Comparison of ENCODE assay signal across 8 cellular contexts in genomic region chr19:4068058-4068966, GRCh38. TPM values are rescaled to one million over a fixed set of nuclear protein-coding genes. Genes with fewer than 3 reads are reported as not detected.
DNase-seq lines count a peak whose midpoint lies in the region; ATAC-seq and TF ChIP-seq lines count a peak whose summit lies in the region.

No MANE protein-coding gene starts in this region.

- H3K14ac ChIP-seq in mesenchymal stem cell (ENCODE audit: low read length in 2 of 2): no peak overlapping the region

- H3K4me1 ChIP-seq in cardiac muscle cell (ENCODE audit: low read depth): peaks cover 3% of the 10 kb centered on the region
- peaks cover 7 to 9% of the 10 kb centered on the region in 2 donors for H3K4me1 ChIP-seq in ascending aorta
- H3K4me1 ChIP-seq in mesenchymal stem cell (ENCODE audit: control insufficient read depth, insufficient read depth, low read depth, low read length): peaks cover 12% of the 10 kb centered on the region
- peaks cover 1% of the 10 kb centered on the region for H3K4me1 ChIP-seq in urinary bladder (ENCODE audit: insufficient read depth)

- peak overlapping the region; percentile 92 for H3K4me2 ChIP-seq in mesenchymal stem cell (ENCODE audit: low read length, poor library complexity, severe bottlenecking)

- H3K18ac ChIP-seq in mesenchymal stem cell (ENCODE audit: low read depth in 1 of 2, low read length in 2 of 2): no peak overlapping the region

- no peaks in the 10 kb centered on the region for H3K79me1 ChIP-seq in mesenchymal stem cell (replicated peaks; ENCODE audit: low read length, poor library complexity, severe bottlenecking)

- TF ChIP-seq CTCF in cardiac muscle cell (IDR thresholded peaks at IDR 0.05; ENCODE audit: low read depth, low read length) (no peak), ascending aorta (IDR thresholded peaks at IDR 0.05) (no peak)

- no peak for ATAC-seq in Right ventricle myocardium superior (ENCODE audit: poor library complexity)
- ATAC-seq in HG03175 (IDR thresholded peaks at IDR 0.05; ENCODE audit: unreplicated experiment): no peak
- no peak for ATAC-seq in HG03280 (IDR thresholded peaks at IDR 0.05; ENCODE audit: unreplicated experiment)

- intact Hi-C loops in Right ventricle myocardium superior (cut with DNase I): no loop called here
- intact Hi-C loops in ascending aorta (cut with DNase I): loop anchor here (5.0 kb wide), 3 partner anchors 101 to 306 kb away; partner anchors contain the start of genes ANKRD24, APBA3, MRPL54 and SIRT6

- H3K36me3 ChIP-seq in cardiac muscle cell: no peaks in the 10 kb centered on the region
- H3K36me3 ChIP-seq in ascending aorta: no peaks in the 10 kb centered on the region
- H3K36me3 ChIP-seq in mesenchymal stem cell (ENCODE audit: control insufficient read depth in 1 of 2, insufficient read depth in 2 of 2, low read depth in 1 of 2, low read length in 2 of 2): peaks cover 3 to 9% of the 10 kb centered on the region in 2 experiments
- H3K36me3 ChIP-seq in urinary bladder (ENCODE audit: insufficient read depth): no peaks in the 10 kb centered on the region

- 42% methylated on average over 30 of the region's 31 CpGs for WGBS in mesenchymal stem cell
- WGBS in urinary bladder: 27% methylated on average over 31 of the region's 31 CpGs

- H3K9me3 ChIP-seq in cardiac muscle cell (ENCODE audit: low read depth): no peaks in the 10 kb centered on the region
- no peaks in the 10 kb centered on the region for H3K9me3 ChIP-seq in ascending aorta
- no peaks in the 10 kb centered on the region for H3K9me3 ChIP-seq in mesenchymal stem cell (ENCODE audit: control insufficient read depth, low read length)

- H3K4ac ChIP-seq in mesenchymal stem cell (ENCODE audit: low read depth in 1 of 2, low read length in 2 of 2): peak overlapping the region in 1 of 2 experiments; percentile 11

- no peak overlapping the region for H3K27ac ChIP-seq in cardiac muscle cell
- peak overlapping the region; percentile 88 to 90 for H3K27ac ChIP-seq in ascending aorta
- H3K27ac ChIP-seq in mesenchymal stem cell (ENCODE audit: low read length, poor library complexity, severe bottlenecking): no peak overlapping the region
- H3K27ac ChIP-seq in urinary bladder (ENCODE audit: low read depth): peak overlapping the region; percentile 87

- H3K9ac ChIP-seq in mesenchymal stem cell (ENCODE audit: low read length): peak overlapping the region; percentile 67

- H3K4me3 ChIP-seq in cardiac muscle cell: peak overlapping the region; percentile 89
- H3K4me3 ChIP-seq in ascending aorta: peak overlapping the region; percentile 92 to 98
- H3K4me3 ChIP-seq in mesenchymal stem cell (ENCODE audit: insufficient read depth in 1 of 2, low read depth in 1 of 2, low read length in 2 of 2): peak overlapping the region in 1 of 2 experiments; percentile 64
- peak overlapping the region; percentile 98 for H3K4me3 ChIP-seq in urinary bladder (ENCODE audit: low read depth, low read length)

- no peak overlapping the region for H2BK120ac ChIP-seq in mesenchymal stem cell (ENCODE audit: low read depth, low read length)

- H2AFZ ChIP-seq in mesenchymal stem cell (ENCODE audit: low read depth, low read length): no peak overlapping the region

- H2AK5ac ChIP-seq in mesenchymal stem cell (ENCODE audit: low read length, severe bottlenecking): no peak overlapping the region

- H4K8ac ChIP-seq in mesenchymal stem cell (ENCODE audit: low read length): no peak overlapping the region

- no peak overlapping the region for H3K23ac ChIP-seq in mesenchymal stem cell (ENCODE audit: low read length in 2 of 2)

- no peak for DNase-seq in cardiac muscle cell (ENCODE audit: low read depth in 1 of 2, low spot score in 1 of 2)
- no peak for DNase-seq in Right ventricle myocardium superior
- no peak for DNase-seq in ascending aorta (ENCODE audit: low spot score in 2 of 2)
- DNase-seq in mesenchymal stem cell: no peak
- DNase-seq in cerebellar nuclear complex (lab: John Stamatoyannopoulos, UW): no peak

- H2BK15ac ChIP-seq in mesenchymal stem cell (ENCODE audit: low read depth, poor library complexity, severe bottlenecking): no peak overlapping the region

- peaks cover 16% of the 10 kb centered on the region for H3K27me3 ChIP-seq in cardiac muscle cell
- H3K27me3 ChIP-seq in ascending aorta: no peaks in the 10 kb centered on the region
- H3K27me3 ChIP-seq in mesenchymal stem cell (ENCODE audit: control insufficient read depth in 1 of 2, insufficient read depth in 1 of 2, low read length in 2 of 2): no peaks in the 10 kb centered on the region

- H4K91ac ChIP-seq in mesenchymal stem cell (ENCODE audit: low read length): no peak overlapping the region

- H2BK5ac ChIP-seq in mesenchymal stem cell (ENCODE audit: low read depth, low read length, poor library complexity, severe bottlenecking): no peak overlapping the region

- H2BK12ac ChIP-seq in mesenchymal stem cell (ENCODE audit: low read length in 2 of 2): peak overlapping the region in 1 of 2 experiments; percentile 29

RNA-seq across cellular contexts. Expression of gene ZBTB7A, which starts 1.6 kb away (rescaled TPM):
- 14.6 and 20.5 TPM in 2 replicates for total RNA-seq in cardiac muscle cell
- polyA plus RNA-seq in cardiac muscle cell: 17.2 and 18.6 TPM in 2 replicates
- total RNA-seq in Right ventricle myocardium superior: 31.4 TPM
- total RNA-seq in ascending aorta: 76.4 TPM
- 27.7 TPM for polyA plus RNA-seq in mesenchymal stem cell (2013, experiment 1 of 2)
- polyA plus RNA-seq in mesenchymal stem cell (2013, experiment 2 of 2): 26.9 TPM
- total RNA-seq in urinary bladder: 8.2 TPM
- 35.3 TPM for polyA plus RNA-seq in urinary bladder

RNA-seq across cellular contexts. Expression of gene MAP2K2, which starts 55.6 kb away (rescaled TPM):
- total RNA-seq in cardiac muscle cell: 220 and 240 TPM in 2 replicates
- 217 and 219 TPM in 2 replicates for polyA plus RNA-seq in cardiac muscle cell
- 136 TPM for total RNA-seq in Right ventricle myocardium superior
- 155 TPM for total RNA-seq in ascending aorta
- 184 TPM for polyA plus RNA-seq in mesenchymal stem cell (2013, experiment 1 of 2)
- 179 TPM for polyA plus RNA-seq in mesenchymal stem cell (2013, experiment 2 of 2)
- 54.7 TPM for total RNA-seq in urinary bladder
- polyA plus RNA-seq in urinary bladder: 103 TPM

Comparison
In these comparisons a context has a peak if more than half of its experiments do, and no peak if none do; other contexts are left out.
1. H3K27ac ChIP-seq: peak in ascending aorta (2 of 2) and urinary bladder (single experiment); none in cardiac muscle cell (single experiment) and mesenchymal stem cell (single experiment).